Comparison of ENCODE assay signal across 13 cellular contexts in the genomic region with DNA sequence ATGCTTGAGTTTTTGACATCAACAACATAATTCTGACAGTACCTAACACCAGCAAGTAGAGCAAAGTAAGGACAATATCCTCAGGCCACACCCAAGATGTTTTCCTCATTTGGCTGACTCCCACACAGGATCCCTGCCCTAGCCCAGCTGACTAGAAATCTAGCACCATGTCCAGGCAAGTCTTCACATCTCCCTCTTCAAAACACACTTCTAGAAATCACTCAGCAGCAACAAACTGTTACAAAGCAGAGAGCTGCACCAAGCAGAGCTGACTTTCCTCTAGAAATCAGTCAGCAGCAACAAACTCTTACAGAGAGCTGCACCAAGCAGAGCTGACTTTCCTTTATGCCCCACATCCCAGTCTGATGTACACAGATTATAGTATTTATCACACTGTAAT. TPM values are rescaled to one million over a fixed set of nuclear protein-coding genes. Genes with fewer than 3 reads are reported as not detected.
A peak's percentile ranks its signal among the peaks of the same experiment; 100 is the strongest.
DNase-seq lines count a peak whose midpoint lies in the region; ATAC-seq and TF ChIP-seq lines count a peak whose summit lies in the region.
"Had no signal": no experiment of that assay in that cellular context is flagged by ENCODE, and none has a peak within 500 bp of the region (broad histone marks: within the 10 kb centered on the region; RNA-seq: fewer than 3 reads in every experiment).

No MANE protein-coding gene starts in this region.

- peaks cover 16% of the 10 kb centered on the region; the same call in 1 of the 2 replicates for H3K79me2 ChIP-seq in GM23338 (replicated peaks; ENCODE audit: insufficient read depth)

- CTCF ChIA-PET in activated naive CD4-positive, alpha-beta T cell treated with anti-CD3 and anti-CD28 coated beads, Interleukin-2, amount 10 ng/mL, durations not matched to agents 7 days and 5 days (lab: Charles Lee): no interaction called here

- H3K4me3 Mint-ChIP-seq in activated naive CD4-positive, alpha-beta T cell treated with anti-CD3 and anti-CD28 coated beads, Interleukin-2, amount 10 ng/mL, durations not matched to agents 7 days and 5 days: no peak overlapping the region
- H3K4me3 Mint-ChIP-seq in GM23338 (no peak overlapping the region), nephron progenitor cell (no peak overlapping the region)
- H3K4me3 Mint-ChIP-seq: activated CD4-positive, alpha-beta T cell treated with anti-CD3 and anti-CD28 coated beads, Interleukin-2, amount 10 ng/mL, durations not matched to agents 7 days and 5 days had no signal

- no peak overlapping the region for H3K4me2 ChIP-seq in GM23338

- no peak for TF ChIP-seq POLR2A in upper lobe of left lung (IDR thresholded peaks at IDR 0.05)

- peaks cover 20 to 50% of the 10 kb centered on the region in 2 donors for H3K36me3 Mint-ChIP-seq in activated naive CD4-positive, alpha-beta T cell treated with anti-CD3 and anti-CD28 coated beads, Interleukin-2, amount 50 U/mL, for 72 hours
- H3K36me3 Mint-ChIP-seq in activated naive CD4-positive, alpha-beta T cell treated with anti-CD3 and anti-CD28 coated beads, Interleukin-2, amount 10 ng/mL, durations not matched to agents 7 days and 5 days: peaks cover 32% of the 10 kb centered on the region
- peaks cover 5% of the 10 kb centered on the region; the same call in 2 of the 3 replicates for H3K36me3 Mint-ChIP-seq in GM23338 (ENCODE audit: low read depth)
- H3K36me3 Mint-ChIP-seq in nephron progenitor cell (ENCODE audit: low read depth): peaks cover 56% of the 10 kb centered on the region

- no peaks in the 10 kb centered on the region for H3K4me1 ChIP-seq in GM23338 (ENCODE audit: insufficient read depth)
- H3K4me1 ChIP-seq in upper lobe of left lung: peaks cover 0 to 3% (median 0%) of the 10 kb centered on the region in 4 donors
- H3K4me1 ChIP-seq: testis had no signal

- H3K9me3 ChIP-seq in upper lobe of left lung: no peaks in the 10 kb centered on the region
- H3K9me3 ChIP-seq: testis had no signal

- H3K36me3 ChIP-seq in GM23338 (ENCODE audit: insufficient read depth) (no peaks in the 10 kb centered on the region), upper lobe of left lung (peaks cover 0 to 12% (median 6%) of the 10 kb centered on the region in 4 donors)

- H3K4me1 Mint-ChIP-seq in activated naive CD4-positive, alpha-beta T cell treated with anti-CD3 and anti-CD28 coated beads, Interleukin-2, amount 10 ng/mL, durations not matched to agents 7 days and 5 days: peaks cover 13% of the 10 kb centered on the region
- H3K4me1 Mint-ChIP-seq in GM23338 (no peaks in the 10 kb centered on the region; the same call in 1 of the 3 replicates), nephron progenitor cell (no peaks in the 10 kb centered on the region)

- H3F3A ChIP-seq in GM23338 (replicated peaks; ENCODE audit: low read depth): no peaks in the 10 kb centered on the region

- no peaks in the 10 kb centered on the region for H3K27me3 ChIP-seq in GM23338 (ENCODE audit: insufficient read depth)
- no peaks in the 10 kb centered on the region for H3K27me3 ChIP-seq in upper lobe of left lung
- H3K27me3 ChIP-seq: testis had no signal

- H2AFZ ChIP-seq in GM23338: no peak overlapping the region

- peak in 1 of 2 donors; percentile 20 for DNase-seq in activated naive CD4-positive, alpha-beta T cell treated with anti-CD3 and anti-CD28 coated beads, Interleukin-2, amount 50 U/mL, for 72 hours (ENCODE audit: low spot score in 2 of 2)
- DNase-seq in activated naive CD4-positive, alpha-beta T cell treated with anti-CD3 and anti-CD28 coated beads, Interleukin-2, amount 10 ng/mL, durations not matched to agents 7 days and 5 days: no peak
- DNase-seq in GM23338 (ENCODE audit: low spot score) (no peak), nephron progenitor cell (no peak), upper lobe of left lung (no peak), NCI-H2171 (lab: John Stamatoyannopoulos, UW) (no peak), HCEC 1CT (no peak)
- DNase-seq: activated CD4-positive, alpha-beta T cell treated with anti-CD3 and anti-CD28 coated beads, Interleukin-2, amount 10 ng/mL, durations not matched to agents 7 days and 5 days; GOT3; kidney glomerular epithelial cell; NCI-H524; testis had no signal

- TF ChIP-seq EP300 in upper lobe of left lung (IDR thresholded peaks at IDR 0.05): no peak

- peak; percentile 95 to 100 for ATAC-seq in activated naive CD4-positive, alpha-beta T cell treated with anti-CD3 and anti-CD28 coated beads, Interleukin-2, amount 50 U/mL, for 72 hours
- no peak for ATAC-seq in GM23338
- peak; percentile 95 for ATAC-seq in HG03558 (IDR thresholded peaks at IDR 0.05; ENCODE audit: extremely low read depth, unreplicated experiment)
- no peak for ATAC-seq in upper lobe of left lung (ENCODE audit: low FRiP score in 2 of 2)

- peak overlapping the region; percentile 65 to 79 for H3K27ac Mint-ChIP-seq in activated naive CD4-positive, alpha-beta T cell treated with anti-CD3 and anti-CD28 coated beads, Interleukin-2, amount 50 U/mL, for 72 hours
- no peak overlapping the region for H3K27ac Mint-ChIP-seq in activated naive CD4-positive, alpha-beta T cell treated with anti-CD3 and anti-CD28 coated beads, Interleukin-2, amount 10 ng/mL, durations not matched to agents 7 days and 5 days
- H3K27ac Mint-ChIP-seq in GM23338: peak overlapping the region; percentile 10
- peak overlapping the region; percentile 62 for H3K27ac Mint-ChIP-seq in nephron progenitor cell
- H3K27ac Mint-ChIP-seq: activated CD4-positive, alpha-beta T cell treated with anti-CD3 and anti-CD28 coated beads, Interleukin-2, amount 10 ng/mL, durations not matched to agents 7 days and 5 days had no signal

- no peaks in the 10 kb centered on the region for H3K27me3 Mint-ChIP-seq in activated naive CD4-positive, alpha-beta T cell treated with anti-CD3 and anti-CD28 coated beads, Interleukin-2, amount 10 ng/mL, durations not matched to agents 7 days and 5 days
- no peaks in the 10 kb centered on the region for H3K27me3 Mint-ChIP-seq in GM23338 (ENCODE audit: insufficient read depth, low read depth, poor library complexity)
- no peaks in the 10 kb centered on the region for H3K27me3 Mint-ChIP-seq in nephron progenitor cell (ENCODE audit: low read depth, poor library complexity)
- H3K27me3 Mint-ChIP-seq: activated CD4-positive, alpha-beta T cell treated with anti-CD3 and anti-CD28 coated beads, Interleukin-2, amount 10 ng/mL, durations not matched to agents 7 days and 5 days had no signal

- H3K4me3 ChIP-seq in GM23338 (no peak overlapping the region), upper lobe of left lung (no peak overlapping the region)
- H3K4me3 ChIP-seq: testis had no signal

- H3K9me2 ChIP-seq in GM23338 (ENCODE audit: insufficient read depth): no peaks in the 10 kb centered on the region

- no peaks in the 10 kb centered on the region for H3K9me3 Mint-ChIP-seq in activated naive CD4-positive, alpha-beta T cell treated with anti-CD3 and anti-CD28 coated beads, Interleukin-2, amount 50 U/mL, for 72 hours
- no peaks in the 10 kb centered on the region for H3K9me3 Mint-ChIP-seq in activated naive CD4-positive, alpha-beta T cell treated with anti-CD3 and anti-CD28 coated beads, Interleukin-2, amount 10 ng/mL, durations not matched to agents 7 days and 5 days
- no peaks in the 10 kb centered on the region for H3K9me3 Mint-ChIP-seq in GM23338
- H3K9me3 Mint-ChIP-seq in nephron progenitor cell: no peaks in the 10 kb centered on the region
- H3K9me3 Mint-ChIP-seq: activated CD4-positive, alpha-beta T cell treated with anti-CD3 and anti-CD28 coated beads, Interleukin-2, amount 10 ng/mL, durations not matched to agents 7 days and 5 days had no signal

- H4K20me1 ChIP-seq in GM23338 (replicated peaks; ENCODE audit: insufficient read depth): 0 out of 2 replicates have a peak, but pooled peaks cover 4% of the 10 kb centered on the region

- H3K27ac ChIP-seq in GM23338 (ENCODE audit: low read depth) (no peak overlapping the region), upper lobe of left lung (no peak overlapping the region)
- H3K27ac ChIP-seq: testis had no signal

- TF ChIP-seq CTCF in GM23338 (conservative IDR thresholded peaks at IDR 0.05; ENCODE audit: low read depth in 2 of 2) (no peak), nephron progenitor cell (IDR thresholded peaks at IDR 0.05) (no peak), upper lobe of left lung (IDR thresholded peaks at IDR 0.05) (no peak)

TF ChIP-seq in GM23338, 12 proteins besides CTCF, POLR2A, EP300 and RAD21 (continues in another document):
- TF ChIP-seq, protein P1, sequence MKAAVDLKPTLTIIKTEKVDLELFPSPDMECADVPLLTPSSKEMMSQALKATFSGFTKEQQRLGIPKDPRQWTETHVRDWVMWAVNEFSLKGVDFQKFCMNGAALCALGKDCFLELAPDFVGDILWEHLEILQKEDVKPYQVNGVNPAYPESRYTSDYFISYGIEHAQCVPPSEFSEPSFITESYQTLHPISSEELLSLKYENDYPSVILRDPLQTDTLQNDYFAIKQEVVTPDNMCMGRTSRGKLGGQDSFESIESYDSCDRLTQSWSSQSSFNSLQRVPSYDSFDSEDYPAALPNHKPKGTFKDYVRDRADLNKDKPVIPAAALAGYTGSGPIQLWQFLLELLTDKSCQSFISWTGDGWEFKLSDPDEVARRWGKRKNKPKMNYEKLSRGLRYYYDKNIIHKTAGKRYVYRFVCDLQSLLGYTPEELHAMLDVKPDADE (IDR thresholded peaks at IDR 0.05): no peak
- TF ChIP-seq CREB1 (CRISPR knock-in tag; IDR thresholded peaks at IDR 0.05; ENCODE audit: low read depth): no peak
- TF ChIP-seq ZNF331 (CRISPR knock-in tag; IDR thresholded peaks at IDR 0.05; ENCODE audit: low read depth): no peak
- no peak for TF ChIP-seq POLR2AphosphoS5 (IDR thresholded peaks at IDR 0.05; ENCODE audit: low read depth)
- no peak for TF ChIP-seq STAT1 (IDR thresholded peaks at IDR 0.05; ENCODE audit: unreplicated experiment)
- TF ChIP-seq NANOG (IDR thresholded peaks at IDR 0.05; ENCODE audit: borderline replicate concordance): no peak

RNA-seq across cellular contexts. Expression of a gene that starts 7.7 kb away (rescaled TPM):
- 10 to 100 TPM; 20.6 to 27.6 TPM for total RNA-seq in activated naive CD4-positive, alpha-beta T cell treated with anti-CD3 and anti-CD28 coated beads, Interleukin-2, amount 50 U/mL, for 72 hours
- total RNA-seq in GM23338 (2014; rRNA removed; shearing (Covaris generic)): 14.8 and 16.2 TPM in 2 replicates
- 4.0 and 5.2 TPM in 2 replicates for polyA plus RNA-seq in GM23338 (2016; fragmentation: Nextera tagmentation; extraction: Ambion mirVana)
- total RNA-seq in upper lobe of left lung: 10 to 100 TPM in 5 of 6 donors, 1 to 10 TPM in 1; 9.5 to 33.0 (median 20.4) TPM

Comparison
In these comparisons a context has a peak if more than half of its experiments do, and no peak if none do; other contexts are left out.
1. ATAC-seq: peak in activated naive CD4-positive, alpha-beta T cell treated with anti-CD3 and anti-CD28 coated beads, Interleukin-2, amount 50 U/mL, for 72 hours (2 of 2) and HG03558 (single experiment); none in GM23338 (single experiment) and upper lobe of left lung (0 of 2).